ENCODE assay signal across 29 cellular contexts in the genomic region with DNA sequence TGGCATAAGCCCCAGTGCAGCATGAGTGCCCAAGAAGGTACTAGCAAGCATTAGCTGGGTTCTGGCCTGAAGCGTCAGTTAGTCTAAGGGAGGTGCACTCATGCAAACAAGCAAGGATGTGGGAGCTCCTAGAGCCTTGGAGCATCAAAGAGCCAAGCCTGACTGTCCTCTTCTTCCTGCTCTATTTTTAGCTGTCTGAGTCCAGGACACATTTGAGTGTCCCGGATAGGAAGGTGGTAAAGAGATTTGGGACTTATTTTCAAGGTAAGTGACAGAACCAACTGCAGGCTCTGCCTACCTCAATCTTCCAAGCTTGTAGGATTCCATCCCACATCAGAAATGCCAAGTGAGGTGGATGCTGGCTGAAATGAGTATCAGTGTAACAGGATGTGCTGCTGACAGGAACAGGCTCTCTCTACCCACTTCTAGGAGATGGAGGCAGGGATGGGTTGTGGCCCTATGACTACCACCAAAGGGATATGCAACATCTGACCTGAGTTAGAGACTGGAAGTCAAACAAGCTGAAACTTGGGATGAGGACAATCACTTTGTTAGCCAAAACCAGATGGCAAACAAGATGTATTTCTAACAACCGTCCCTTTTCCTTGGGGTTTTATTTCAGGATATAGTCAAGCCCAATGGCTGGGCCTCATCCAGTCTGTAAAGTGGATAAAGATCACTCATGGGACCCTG. TPM values are rescaled to one million over a fixed set of nuclear protein-coding genes. Genes with fewer than 3 reads are reported as not detected.
DNase-seq lines count a peak whose midpoint lies in the region; ATAC-seq and TF ChIP-seq lines count a peak whose summit lies in the region.
"Had no signal": no experiment of that assay in that cellular context is flagged by ENCODE, and none has a peak within 500 bp of the region (broad histone marks: within the 10 kb centered on the region; RNA-seq: fewer than 3 reads in every experiment).

No MANE protein-coding gene starts in this region.

- ATAC-seq in left ventricle myocardium superior: peak; percentile 42
- no peak for ATAC-seq in stimulated activated naive CD8-positive, alpha-beta T cell treated with anti-CD3 and anti-CD28 coated beads, Interleukin-15, amount 100 ng/mL, for 72 hours
- ATAC-seq: gastroesophageal sphincter, right lobe of liver, T-cell, upper lobe of right lung had no signal

- 60% methylated on average over 3 of the region's 3 CpGs for WGBS in smooth muscle cell (ENCODE audit: low lambda C conversion rate)

- DNase-seq in GM03348 (ENCODE audit: low spot score) (peak; percentile 27), Karpas-422 (no peak), left ventricle myocardium superior (no peak), smooth muscle cell (lab: John Stamatoyannopoulos, UW; ENCODE audit: unreplicated experiment) (no peak), KBM-7 (no peak), NCI-H146 treated with DMSO at 0.1 percent for 48 hours (lab: John Stamatoyannopoulos, UW; ENCODE audit: unreplicated experiment) (no peak), NCI-H2029 treated with DMSO at 0.1 percent for 48 hours (lab: John Stamatoyannopoulos, UW) (no peak)
- no peak for DNase-seq in stimulated activated naive CD8-positive, alpha-beta T cell treated with anti-CD3 and anti-CD28 coated beads, Interleukin-15, amount 100 ng/mL, for 72 hours
- DNase-seq: activated CD4-positive, alpha-beta T cell treated with anti-CD3 and anti-CD28 coated beads for 4 hours; activated gamma-delta T cell treated with Interleukin-2 at 50 U/mL for 16 hours; activated T-cell treated with anti-CD3 and anti-CD28 coated beads, Interleukin-2, amount 50 U/mL, for 24 hours; Caco-2; DMS53; esophagus squamous epithelium; hippocampal formation; mammary epithelial cell; NCI-H1048; NCI-H1694; NCI-H446 treated with DMSO at 0.1 percent for 48 hours; right lobe of liver; stimulated activated CD4-positive, alpha-beta T cell treated with anti-CD3 and anti-CD28 coated beads, Interleukin-4, amount 100 ng/mL, for 1 hour; T-cell; upper lobe of right lung; WERI-Rb-1 had no signal

- no peak overlapping the region for H3K27ac Mint-ChIP-seq in stimulated activated naive CD8-positive, alpha-beta T cell treated with anti-CD3 and anti-CD28 coated beads, Interleukin-15, amount 100 ng/mL, for 72 hours
- H3K27ac Mint-ChIP-seq: activated T-cell treated with anti-CD3 and anti-CD28 coated beads, Interleukin-2, amount 50 U/mL, for 24 hours; T-cell had no signal

- peaks cover 94% of the 10 kb centered on the region for H3K79me2 ChIP-seq in Karpas-422 (ENCODE audit: low read length)
- peaks cover 78% of the 10 kb centered on the region for H3K79me2 ChIP-seq in smooth muscle cell (ENCODE audit: low read depth)

- no peaks in the 10 kb centered on the region for H3K9me3 Mint-ChIP-seq in stimulated activated naive CD8-positive, alpha-beta T cell treated with anti-CD3 and anti-CD28 coated beads, Interleukin-15, amount 100 ng/mL, for 72 hours
- H3K9me3 Mint-ChIP-seq: activated T-cell treated with anti-CD3 and anti-CD28 coated beads, Interleukin-2, amount 50 U/mL, for 24 hours; central memory CD8-positive, alpha-beta T cell; neural crest cell; T-cell had no signal

- H3K4me3 Mint-ChIP-seq in stimulated activated naive CD8-positive, alpha-beta T cell treated with anti-CD3 and anti-CD28 coated beads, Interleukin-15, amount 100 ng/mL, for 72 hours: no peak overlapping the region
- H3K4me3 Mint-ChIP-seq: activated T-cell treated with anti-CD3 and anti-CD28 coated beads, Interleukin-2, amount 50 U/mL, for 24 hours; central memory CD8-positive, alpha-beta T cell; neural crest cell; T-cell had no signal

- H3K9me2 ChIP-seq in Karpas-422 (replicated peaks; ENCODE audit: insufficient read depth, low read length): no peaks in the 10 kb centered on the region

- TF ChIP-seq CTCF in smooth muscle cell (IDR thresholded peaks at IDR 0.05; ENCODE audit: borderline replicate concordance, insufficient read depth, poor library complexity, severe bottlenecking): no peak

- peaks cover 65% of the 10 kb centered on the region for H3K36me3 ChIP-seq in Karpas-422 (ENCODE audit: insufficient read depth, low read length)
- peaks cover 7% of the 10 kb centered on the region for H3K36me3 ChIP-seq in smooth muscle cell (ENCODE audit: low read depth)

- peak overlapping the region; percentile 54 for H3K27ac ChIP-seq in Karpas-422 (ENCODE audit: low read length)
- peak overlapping the region; percentile 89 for H3K27ac ChIP-seq in smooth muscle cell (ENCODE audit: low read depth)
- H3K27ac ChIP-seq: C4-2B, gastroesophageal sphincter, right lobe of liver, SJSA1, upper lobe of right lung, WERI-Rb-1 had no signal

- no peaks in the 10 kb centered on the region for H3K27me3 Mint-ChIP-seq in stimulated activated naive CD8-positive, alpha-beta T cell treated with anti-CD3 and anti-CD28 coated beads, Interleukin-15, amount 100 ng/mL, for 72 hours
- H3K27me3 Mint-ChIP-seq: activated T-cell treated with anti-CD3 and anti-CD28 coated beads, Interleukin-2, amount 50 U/mL, for 24 hours; central memory CD8-positive, alpha-beta T cell; T-cell had no signal

- H2AFZ ChIP-seq in Karpas-422 (ENCODE audit: low read length) (no peak overlapping the region), smooth muscle cell (ENCODE audit: low read depth) (no peak overlapping the region)

- H3K4me2 ChIP-seq in Karpas-422 (ENCODE audit: low read depth, low read length, poor library complexity, severe bottlenecking) (peak overlapping the region; percentile 9), smooth muscle cell (peak overlapping the region; percentile 4)

- H3K4me3 ChIP-seq in Karpas-422 (ENCODE audit: low read length): no peak overlapping the region
- H3K4me3 ChIP-seq in smooth muscle cell: no peak overlapping the region
- H3K4me3 ChIP-seq: esophagus squamous epithelium, gastroesophageal sphincter, right lobe of liver, SJSA1, upper lobe of right lung had no signal

- peaks cover 48% of the 10 kb centered on the region for H4K20me1 ChIP-seq in Karpas-422 (ENCODE audit: insufficient read depth, low read depth, low read length)
- peaks cover 15% of the 10 kb centered on the region for H4K20me1 ChIP-seq in smooth muscle cell (ENCODE audit: low read depth)

- peaks cover 45% of the 10 kb centered on the region for H3F3A ChIP-seq in smooth muscle cell (ENCODE audit: low read depth)

- H3K9me3 ChIP-seq in Karpas-422 (ENCODE audit: low read length): no peaks in the 10 kb centered on the region
- H3K9me3 ChIP-seq in smooth muscle cell (replicated peaks; ENCODE audit: low read depth): no peaks in the 10 kb centered on the region
- H3K9me3 ChIP-seq: Caco-2, esophagus squamous epithelium, gastroesophageal sphincter, right lobe of liver, SJSA1, upper lobe of right lung had no signal

- peaks cover 50% of the 10 kb centered on the region for H3K4me1 Mint-ChIP-seq in stimulated activated naive CD8-positive, alpha-beta T cell treated with anti-CD3 and anti-CD28 coated beads, Interleukin-15, amount 100 ng/mL, for 72 hours
- H3K4me1 Mint-ChIP-seq: neural crest cell had no signal

- in situ Hi-C loops in KBM-7 (cut with MboI; ENCODE audit: low pct_unique_long_range_greater_than_20kb, low sequenced_read_pairs): no loop called here

- H3K27me3 ChIP-seq in Karpas-422 (ENCODE audit: low read length) (no peaks in the 10 kb centered on the region), smooth muscle cell (ENCODE audit: low read depth) (no peaks in the 10 kb centered on the region)
- H3K27me3 ChIP-seq: esophagus squamous epithelium, gastroesophageal sphincter, right lobe of liver, SJSA1, upper lobe of right lung had no signal

- H3K4me1 ChIP-seq in Karpas-422 (ENCODE audit: low read length) (peaks cover 25% of the 10 kb centered on the region), smooth muscle cell (ENCODE audit: low read depth) (no peaks in the 10 kb centered on the region)
- H3K4me1 ChIP-seq: Caco-2, right lobe of liver had no signal

- no peak overlapping the region for H3K9ac ChIP-seq in Karpas-422 (ENCODE audit: low read length)
- no peak overlapping the region for H3K9ac ChIP-seq in smooth muscle cell (ENCODE audit: low read depth)

- intact Hi-C loops in left ventricle myocardium superior (cut with micrococcal nuclease): no loop called here

RNA-seq across cellular contexts. Expression of a gene that starts 15.1 kb away (rescaled TPM):
- 160 and 245 TPM in 2 replicates for total RNA-seq in Karpas-422 (2014; rRNA removed; shearing (Covaris generic); ENCODE audit: low replicate concordance)
- total RNA-seq in left ventricle myocardium superior (119 TPM), smooth muscle cell (349 and 371 TPM in 2 replicates)
- polyA plus RNA-seq in smooth muscle cell: 272 and 309 TPM in 2 replicates
